In genomic region chr4:825063-825968, GRCh38 we compare ENCODE assay signal across 9 cellular contexts. TPM values are rescaled to one million over a fixed set of nuclear protein-coding genes. Genes with fewer than 3 reads are reported as not detected.
DNase-seq lines count a peak whose midpoint lies in the region; ATAC-seq and TF ChIP-seq lines count a peak whose summit lies in the region.
"Had no signal": no experiment of that assay in that cellular context is flagged by ENCODE, and none has a peak within 500 bp of the region (broad histone marks: within the 10 kb centered on the region; RNA-seq: fewer than 3 reads in every experiment).

No MANE protein-coding gene starts in this region.

- peak overlapping the region; percentile 43 to 56 (median 50) for H3K4me3 ChIP-seq in esophagus muscularis mucosa
- no peak overlapping the region for H3K4me3 ChIP-seq in osteoblast (ENCODE audit: insufficient read depth, low read length)

- intact Hi-C loops in esophagus muscularis mucosa (cut with DNase I) = no loop called here

- H3K4me1 ChIP-seq in esophagus muscularis mucosa = peaks cover 17 to 27% (median 24%) of the 10 kb centered on the region in 4 donors
- no peaks in the 10 kb centered on the region for H3K4me1 ChIP-seq in osteoblast (ENCODE audit: insufficient read depth, low read length)

- TF ChIP-seq EP300 in esophagus muscularis mucosa (IDR thresholded peaks at IDR 0.05) = no peak

- H2AFZ ChIP-seq in osteoblast (ENCODE audit: low read length) = no peak overlapping the region

- DNase-seq in NCI-H1092 treated with DMSO at 0.1 percent for 48 hours (lab: John Stamatoyannopoulos, UW) = peak; percentile 15
- no peak for DNase-seq in NCI-H1092 (lab: John Stamatoyannopoulos, UW)
- DNase-seq in RWPE1 (ENCODE audit: low spot score) = peak; percentile 39
- DNase-seq in esophagus muscularis mucosa (ENCODE audit: extremely low spot score) = no peak
- DNase-seq in osteoblast (ENCODE audit: insufficient read length, low spot score, missing footprints) = peak; percentile 97
- no peak for DNase-seq in kidney glomerular epithelial cell (lab: John Stamatoyannopoulos, UW)

- peaks cover 3 to 96% (median 46%) of the 10 kb centered on the region in 4 donors for H3K27me3 ChIP-seq in esophagus muscularis mucosa
- H3K27me3 ChIP-seq in osteoblast (ENCODE audit: insufficient read depth, low read length) = peaks cover 55% of the 10 kb centered on the region

- TF ChIP-seq CTCF in RWPE1 (conservative IDR thresholded peaks at IDR 0.05; ENCODE audit: low read depth) = no peak
- TF ChIP-seq CTCF in esophagus muscularis mucosa (IDR thresholded peaks at IDR 0.05) = no peak
- no peak for TF ChIP-seq CTCF in osteoblast (IDR thresholded peaks at IDR 0.05; ENCODE audit: extremely low read depth, low read depth, low read length)

- H3K9me3 ChIP-seq in esophagus muscularis mucosa = no peaks in the 10 kb centered on the region
- H3K9me3 ChIP-seq in osteoblast (ENCODE audit: low read depth, low read length) = no peaks in the 10 kb centered on the region

- H3K27ac ChIP-seq in RWPE1 (no peak overlapping the region), esophagus muscularis mucosa (replicated peaks in 1 of 4) (no peak overlapping the region), osteoblast (ENCODE audit: low read depth, low read length) (no peak overlapping the region)

- H3K36me3 ChIP-seq in esophagus muscularis mucosa (no peaks in the 10 kb centered on the region), osteoblast (ENCODE audit: insufficient read depth, low read length) (no peaks in the 10 kb centered on the region)

- no peaks in the 10 kb centered on the region for H3K79me2 ChIP-seq in osteoblast (ENCODE audit: insufficient read depth, low read length)

- H3K4me2 ChIP-seq in osteoblast (ENCODE audit: insufficient read depth, low read length) = no peak overlapping the region

- POLR2A ChIA-PET in RWPE1 (lab: Yijun Ruan, JAX; ENCODE audit: low non-redundant PET) = no interaction called here

- TF ChIP-seq POLR2A in esophagus muscularis mucosa (IDR thresholded peaks at IDR 0.05; ENCODE audit: low read depth) = no peak

- WGBS in esophagus muscularis mucosa = 0% methylated on average over 5 of the region's 94 CpGs

- CTCF ChIA-PET in RWPE1 (lab: Yijun Ruan, JAX) = no interaction called here

- no peaks in the 10 kb centered on the region for H4K20me1 ChIP-seq in osteoblast (ENCODE audit: insufficient read depth, low read length)

- ATAC-seq in GM18498 (IDR thresholded peaks at IDR 0.05; ENCODE audit: unreplicated experiment) = no peak
- ATAC-seq in HG03097 (IDR thresholded peaks at IDR 0.05; ENCODE audit: low FRiP score, unreplicated experiment) = no peak

RNA-seq across cellular contexts. Expression of gene CPLX1, which starts 0.6 kb away (rescaled TPM):
- total RNA-seq in esophagus muscularis mucosa = 1 to 10 TPM; 1.1 to 1.6 (median 1.3) TPM
- total RNA-seq in osteoblast = not detected in 2 replicates
- total RNA-seq: RPMI7951 had no signal

Comparison
In these comparisons a context has a peak if more than half of its experiments do, and no peak if none do; other contexts are left out.
1. DNase-seq: peak in NCI-H1092 treated with DMSO at 0.1 percent for 48 hours (single experiment), RWPE1 (single experiment) and osteoblast (single experiment); none in NCI-H1092 (single experiment), esophagus muscularis mucosa (single experiment) and kidney glomerular epithelial cell (single experiment).